Comparison of ENCODE assay signal across 8 cellular contexts in genomic region chr19:33797821-33798633, GRCh38. TPM values are rescaled to one million over a fixed set of nuclear protein-coding genes. Genes with fewer than 3 reads are reported as not detected.
DNase-seq lines count a peak whose midpoint lies in the region; ATAC-seq and TF ChIP-seq lines count a peak whose summit lies in the region.

No MANE protein-coding gene starts in this region.

- CTCF ChIA-PET in Panc1 (lab: Charles Lee): interaction anchor here (0.6 kb wide), 1 partner anchor 69 kb away, joined by 3 read pairs; no protein-coding TSS in a partner anchor

- no peak for TF ChIP-seq EP300 in tibial nerve (IDR thresholded peaks at IDR 0.05)

- peaks cover 5% of the 10 kb centered on the region for H3K36me3 ChIP-seq in H7 (replicated peaks; ENCODE audit: control insufficient read depth, insufficient read depth, low read length)
- no peaks in the 10 kb centered on the region for H3K36me3 ChIP-seq in Panc1 (ENCODE audit: control insufficient read depth, insufficient read depth, low read length)
- peaks cover 0 to 15% of the 10 kb centered on the region in 2 donors for H3K36me3 ChIP-seq in duodenal mucosa (ENCODE audit: control insufficient read depth in 1 of 2, insufficient read depth in 2 of 2, low read length in 2 of 2)
- peaks cover 0 to 13% of the 10 kb centered on the region in 2 donors for H3K36me3 ChIP-seq in lung (ENCODE audit: control insufficient read depth in 2 of 2, insufficient read depth in 2 of 2, low read length in 2 of 2)
- peaks cover 0 to 22% (median 0%) of the 10 kb centered on the region in 3 donors for H3K36me3 ChIP-seq in tibial nerve

- H3K9me3 ChIP-seq in Panc1 (ENCODE audit: control insufficient read depth, insufficient read depth, low read depth, low read length) (no peaks in the 10 kb centered on the region), duodenal mucosa (ENCODE audit: control insufficient read depth in 1 of 2, low read length in 2 of 2) (no peaks in the 10 kb centered on the region), lung (ENCODE audit: control insufficient read depth in 2 of 2, insufficient read depth in 1 of 2, low read length in 1 of 2) (no peaks in the 10 kb centered on the region), tibial nerve (no peaks in the 10 kb centered on the region)

- TF ChIP-seq POLR2A in tibial nerve (IDR thresholded peaks at IDR 0.05): no peak

- TF ChIP-seq CTCF in Panc1 (IDR thresholded peaks at IDR 0.05): no peak
- TF ChIP-seq CTCF in lung (IDR thresholded peaks at IDR 0.05; ENCODE audit: control extremely low read depth, extremely low read depth): no peak
- no peak for TF ChIP-seq CTCF in tibial nerve (IDR thresholded peaks at IDR 0.05)
- TF ChIP-seq CTCF in GM20000 (IDR thresholded peaks at IDR 0.05; ENCODE audit: extremely low read depth, missing control alignments): no peak

- DNase-seq in H7: peak; percentile 94
- no peak for DNase-seq in Panc1 (ENCODE audit: low read depth, low spot score)
- DNase-seq in lung (ENCODE audit: low spot score): peak; percentile 47
- DNase-seq in tibial nerve (ENCODE audit: low spot score in 2 of 2): no peak
- DNase-seq in GM20000 (ENCODE audit: low spot score): no peak

- no TSS peak for BruUV-seq in Panc1 (replicated peaks; lab: Mats Ljungman, UMichigan)

- intact Hi-C loops in Panc1 (cut with micrococcal nuclease; ENCODE audit: unreplicated experiment): no loop called here

- POLR2A ChIA-PET in Panc1 (lab: Charles Lee): interaction anchor here (0.7 kb wide), 1 partner anchor 303 kb away, joined by 3 read pairs; no protein-coding TSS in a partner anchor

- in situ Hi-C loops in Panc1 (cut with HindIII; ENCODE audit: low pct_unique_long_range_greater_than_20kb, low sequenced_read_pairs): no loop called here

- H3K4me1 ChIP-seq in Panc1 (ENCODE audit: control insufficient read depth, insufficient read depth, low read length): peaks cover 7% of the 10 kb centered on the region; the same call in 1 of the 2 replicates
- peaks cover 0 to 8% of the 10 kb centered on the region in 2 donors for H3K4me1 ChIP-seq in duodenal mucosa (ENCODE audit: control insufficient read depth in 1 of 2, insufficient read depth in 2 of 2, low read length in 2 of 2)
- H3K4me1 ChIP-seq in lung (ENCODE audit: control insufficient read depth in 2 of 2, insufficient read depth in 2 of 2, low read length in 2 of 2): peaks cover 0 to 3% of the 10 kb centered on the region in 2 donors
- H3K4me1 ChIP-seq in tibial nerve: peaks cover 0 to 36% (median 8%) of the 10 kb centered on the region in 4 donors

- H3K4me3 ChIP-seq in H7 (ENCODE audit: insufficient read depth, low read depth, low read length) (peak overlapping the region; percentile 87), Panc1 (ENCODE audit: low read depth in 2 of 2, low read length in 2 of 2) (peak overlapping the region; percentile 53 to 71), duodenal mucosa (ENCODE audit: low read depth in 1 of 2, low read length in 2 of 2) (peak overlapping the region; percentile 60 to 68), lung (peak overlapping the region; percentile 18), tibial nerve (peak overlapping the region; percentile 74 to 91 (median 80))

- H3K27me3 ChIP-seq in H7 (ENCODE audit: control insufficient read depth, insufficient read depth, low read length) (no peaks in the 10 kb centered on the region), Panc1 (ENCODE audit: control insufficient read depth, insufficient read depth, low read length) (no peaks in the 10 kb centered on the region), duodenal mucosa (ENCODE audit: control insufficient read depth in 1 of 2, insufficient read depth in 2 of 2, low read length in 2 of 2) (peaks cover 4 to 6% of the 10 kb centered on the region in 2 donors), lung (ENCODE audit: control insufficient read depth, insufficient read depth) (no peaks in the 10 kb centered on the region), tibial nerve (no peaks in the 10 kb centered on the region)

- peak overlapping the region; percentile 25 to 51 for H3K9ac ChIP-seq in duodenal mucosa (ENCODE audit: low read depth in 1 of 2, low read length in 2 of 2)

- H3K27ac ChIP-seq in Panc1 (ENCODE audit: low read length) (no peak overlapping the region), duodenal mucosa (ENCODE audit: low read depth, low read length) (peak overlapping the region; percentile 52), lung (ENCODE audit: low read depth in 1 of 2, low read length in 1 of 2) (peak overlapping the region; percentile 40 to 44), tibial nerve (peak overlapping the region; percentile 86 to 97 (median 91))

- ATAC-seq in Panc1 (no peak), lung (ENCODE audit: insufficient read depth, low FRiP score) (peak; percentile 17), HG03520 (IDR thresholded peaks at IDR 0.05; ENCODE audit: unreplicated experiment) (no peak), GM19397 (IDR thresholded peaks at IDR 0.05; ENCODE audit: unreplicated experiment) (no peak)

- WGBS in lung, 2 donors: 14 to 20% methylated on average over 61 of the region's 61 CpGs
- 4 to 6% methylated on average over 36 to 55 of the region's 61 CpGs for WGBS in tibial nerve, 2 donors

RNA-seq across cellular contexts. Expression of gene KCTD15, which starts 1.4 kb away (rescaled TPM):
- total RNA-seq in H7 (2014; rRNA removed; shearing (Covaris generic)): 44.9 and 47.4 TPM in 2 replicates
- 27.8 TPM for total RNA-seq in Panc1 (2021; ENCODE audit: unreplicated experiment)
- 46.7 TPM for polyA plus RNA-seq in Panc1 (2012; ENCODE audit: insufficient read length)
- total RNA-seq in lung: 10 to 100 TPM; 31.9 to 42.7 TPM
- polyA plus RNA-seq in lung: 10 to 100 TPM; 13.8 to 29.0 TPM
- 10 to 100 TPM in 3 of 4 donors, 1 to 10 TPM in 1; 6.7 to 51.0 (median 22.1) TPM for total RNA-seq in tibial nerve

Comparison
In these comparisons a context has a peak if more than half of its experiments do, and no peak if none do; other contexts are left out.
1. DNase-seq: peak in H7 (single experiment) and lung (single experiment); none in Panc1 (single experiment), tibial nerve (0 of 2) and GM20000 (single experiment).
2. H3K4me3 ChIP-seq: peak in every context shown above with its lines; median percentile 87 in H7; 80 in tibial nerve; 64 in duodenal mucosa; 62 in Panc1; 18 in lung.